Comparison of ENCODE assay signal across 8 cellular contexts in the genomic region with DNA sequence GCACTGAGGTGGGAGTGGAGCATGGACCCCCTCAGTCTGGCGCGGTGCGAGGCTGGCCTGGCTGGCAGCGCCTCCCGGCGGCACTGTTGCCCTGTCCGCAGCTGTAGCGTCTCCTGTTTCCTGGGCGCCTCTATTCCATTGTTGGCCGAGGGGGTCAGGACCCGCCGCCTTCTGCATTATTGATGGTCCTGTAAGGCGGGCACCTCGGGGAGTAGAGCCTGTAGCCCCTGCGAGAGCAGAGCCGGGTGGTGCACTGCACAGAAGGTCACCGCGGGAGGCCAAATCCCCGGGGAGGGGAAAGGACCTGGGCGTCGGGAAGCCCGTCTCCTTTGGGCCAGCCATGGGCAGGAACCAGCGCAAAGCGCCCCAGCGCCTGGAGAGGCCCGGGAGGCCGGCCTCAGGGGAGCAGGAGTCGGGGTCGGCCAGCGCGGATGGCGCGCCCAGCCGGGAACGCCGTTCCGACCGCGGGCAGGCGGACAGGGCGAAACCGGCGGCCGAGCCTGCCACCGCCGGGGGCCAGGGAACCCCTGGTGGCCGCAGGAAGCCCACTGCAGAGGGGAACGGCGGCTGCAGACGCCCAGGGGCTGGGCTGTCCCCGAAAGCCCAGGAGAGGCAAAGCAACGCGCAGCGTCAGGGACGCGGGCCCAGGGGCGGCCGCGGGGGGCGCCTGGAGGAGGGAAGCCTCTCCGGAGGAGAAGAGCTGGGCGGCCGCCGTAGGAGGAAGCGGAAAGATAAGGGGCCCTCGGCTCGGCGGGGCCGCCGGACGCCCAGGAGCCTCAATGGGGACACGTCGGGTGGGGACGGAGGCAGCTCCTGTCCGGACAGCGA. TPM values are rescaled to one million over a fixed set of nuclear protein-coding genes. Genes with fewer than 3 reads are reported as not detected.
DNase-seq lines count a peak whose midpoint lies in the region; TF ChIP-seq lines count a peak whose summit lies in the region.

A gene (plus strand): TSS at position 83 of the 828 bp plus-strand sequence. CDS start 258 bp downstream, at position 341.

- no peak within 1 kb of the TSS for H3K27ac Mint-ChIP-seq in activated CD4-positive, alpha-beta T cell treated with anti-CD3 and anti-CD28 coated beads, Interleukin-2, amount 10 ng/mL, durations not matched to agents 7 days and 5 days

- POLR2A ChIA-PET in activated CD4-positive, alpha-beta T cell treated with anti-CD3 and anti-CD28 coated beads, Interleukin-2, amount 10 ng/mL, durations not matched to agents 7 days and 5 days (lab: Charles Lee), result no interaction called here

- no peaks in the 10 kb centered on the region for H3K27me3 ChIP-seq in colonic mucosa

- CTCF ChIA-PET in activated CD4-positive, alpha-beta T cell treated with anti-CD3 and anti-CD28 coated beads, Interleukin-2, amount 10 ng/mL, durations not matched to agents 7 days and 5 days (lab: Charles Lee), result interaction anchor here (0.6 to 1.6 kb wide), 7 partner anchors 11 to 288 kb away, joined by 3 to 6 read pairs (median 3); a partner anchor contains a TSS

- peaks cover 11% of the 10 kb centered on the region for H3K4me1 Mint-ChIP-seq in activated CD4-positive, alpha-beta T cell treated with anti-CD3 and anti-CD28 coated beads, Interleukin-2, amount 10 ng/mL, durations not matched to agents 7 days and 5 days

- H3K36me3 ChIP-seq in colonic mucosa, result no peaks in the 10 kb centered on the region

- H3K9me3 Mint-ChIP-seq in activated CD4-positive, alpha-beta T cell treated with anti-CD3 and anti-CD28 coated beads, Interleukin-2, amount 10 ng/mL, durations not matched to agents 7 days and 5 days, result no peaks in the 10 kb centered on the region

- intact Hi-C loops in colonic mucosa (cut with DNase I), result loop anchor here (5.0 to 10.0 kb wide), 2 partner anchors 63 to 161 kb away; a partner anchor contains a TSS

- peak within 1 kb of the TSS; percentile 56 for H3K4me3 ChIP-seq in NB4 (ENCODE audit: low read depth, low read length)
- peak within 1 kb of the TSS; percentile 49 for H3K4me3 ChIP-seq in colonic mucosa

- H3K9ac ChIP-seq in colonic mucosa (ENCODE audit: low read depth in 2 of 2, low read length in 2 of 2), result peak within 1 kb of the TSS; percentile 84 to 91

- H3K36me3 Mint-ChIP-seq in activated CD4-positive, alpha-beta T cell treated with anti-CD3 and anti-CD28 coated beads, Interleukin-2, amount 10 ng/mL, durations not matched to agents 7 days and 5 days (ENCODE audit: low read depth), result no peaks in the 10 kb centered on the region

- peaks cover 3% of the 10 kb centered on the region for H3K4me1 ChIP-seq in colonic mucosa

- peak within 1 kb of the TSS; percentile 86 for H3K27ac ChIP-seq in colonic mucosa

- no peaks in the 10 kb centered on the region for H3K9me3 ChIP-seq in colonic mucosa

- peaks cover 24% of the 10 kb centered on the region for H3K27me3 Mint-ChIP-seq in activated CD4-positive, alpha-beta T cell treated with anti-CD3 and anti-CD28 coated beads, Interleukin-2, amount 10 ng/mL, durations not matched to agents 7 days and 5 days

- no peak within 1 kb of the TSS for H3K4me3 Mint-ChIP-seq in activated CD4-positive, alpha-beta T cell treated with anti-CD3 and anti-CD28 coated beads, Interleukin-2, amount 10 ng/mL, durations not matched to agents 7 days and 5 days

- DNase-seq in DMS153 (lab: John Stamatoyannopoulos, UW), result peak; percentile 40
- DNase-seq in NB4 (ENCODE audit: low read depth), result peak; percentile 87
- DNase-seq in activated CD4-positive, alpha-beta T cell treated with anti-CD3 and anti-CD28 coated beads, Interleukin-2, amount 10 ng/mL, durations not matched to agents 7 days and 5 days, result peak; percentile 21
- peak; percentile 57 for DNase-seq in colonic mucosa
- peak; percentile 10 to 57 for DNase-seq in lung microvascular endothelial cell (ENCODE audit: low read depth in 2 of 2)
- DNase-seq in stimulated activated CD8-positive, alpha-beta memory T cell treated with anti-CD3 and anti-CD28 coated beads, Interleukin-12 subunit alpha, Interleukin-12 subunit beta, amount 100 ng/mL, for 1 hour (ENCODE audit: low read depth), result peak; percentile 38
- no peak for DNase-seq in EL
- DNase-seq in cortex of kidney (lab: John Stamatoyannopoulos, UW), result no peak

- TF ChIP-seq POLR2A in NB4 (IDR thresholded peaks at IDR 0.05; ENCODE audit: extremely low read depth, insufficient read length), result peak; percentile 36

- peak; percentile 31 for TF ChIP-seq CTCF in NB4 (IDR thresholded peaks at IDR 0.05; ENCODE audit: low read depth, low read length)
- peak; percentile 16 for TF ChIP-seq CTCF in colonic mucosa (IDR thresholded peaks at IDR 0.05)

RNA-seq across cellular contexts. Expression of the gene that starts here (rescaled TPM):
- 10 to 100 TPM; 11.0 to 13.4 TPM for total RNA-seq in activated CD4-positive, alpha-beta T cell treated with anti-CD3 and anti-CD28 coated beads, Interleukin-2, amount 10 ng/mL, durations not matched to agents 7 days and 5 days
- 100 to 1,000 TPM; 210 to 462 TPM for total RNA-seq in colonic mucosa
- 3.3 and 20.2 TPM in 2 replicates for total RNA-seq in lung microvascular endothelial cell

Comparison
In these comparisons a context has a peak if more than half of its experiments do, and no peak if none do; other contexts are left out.
1. DNase-seq: peak in DMS153 (single experiment), NB4 (single experiment), activated CD4-positive, alpha-beta T cell treated with anti-CD3 and anti-CD28 coated beads, Interleukin-2, amount 10 ng/mL, durations not matched to agents 7 days and 5 days (single experiment), colonic mucosa (single experiment), lung microvascular endothelial cell (2 of 2) and stimulated activated CD8-positive, alpha-beta memory T cell treated with anti-CD3 and anti-CD28 coated beads, Interleukin-12 subunit alpha, Interleukin-12 subunit beta, amount 100 ng/mL, for 1 hour (single experiment); none in EL (single experiment) and cortex of kidney (single experiment).